In the genomic region with DNA sequence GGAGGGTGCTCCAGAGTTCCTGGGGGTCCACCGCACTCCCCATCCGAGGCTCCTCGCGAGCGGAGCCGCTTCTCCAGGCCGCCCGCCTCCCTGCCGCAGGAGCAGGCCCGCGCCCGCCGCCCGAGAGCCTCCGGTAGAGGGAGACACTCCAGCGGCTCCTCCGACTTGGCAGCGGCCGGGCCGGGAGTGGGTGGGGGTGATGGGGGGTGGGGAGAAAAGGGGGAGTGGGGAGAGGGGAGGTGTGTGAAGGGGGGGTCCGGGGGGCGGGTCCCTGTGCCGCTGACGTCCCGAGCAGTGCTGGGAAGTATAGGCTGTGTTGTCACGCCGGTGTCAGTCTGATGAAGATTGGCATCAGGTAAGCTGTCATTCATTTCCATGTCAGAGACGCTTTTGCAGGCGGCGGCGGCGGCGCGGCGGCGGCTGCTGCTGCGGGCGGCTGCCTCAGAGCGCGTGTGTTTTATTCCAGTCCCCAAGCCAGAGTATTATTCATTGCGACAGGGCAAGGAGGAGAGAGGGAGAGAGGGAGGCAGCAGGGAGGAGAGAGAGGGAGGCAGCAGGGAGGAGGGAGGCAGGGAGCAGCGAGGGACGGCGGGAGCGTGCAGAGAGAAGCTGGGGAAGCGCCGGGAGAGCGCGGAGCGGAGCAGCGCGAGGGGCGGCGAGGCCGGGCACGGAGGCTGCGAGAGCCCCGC, we compare ENCODE assay signal across 8 cellular contexts. TPM values are rescaled to one million over a fixed set of nuclear protein-coding genes. Genes with fewer than 3 reads are reported as not detected.
DNase-seq lines count a peak whose midpoint lies in the region; ATAC-seq and TF ChIP-seq lines count a peak whose summit lies in the region.

A gene with protein sequence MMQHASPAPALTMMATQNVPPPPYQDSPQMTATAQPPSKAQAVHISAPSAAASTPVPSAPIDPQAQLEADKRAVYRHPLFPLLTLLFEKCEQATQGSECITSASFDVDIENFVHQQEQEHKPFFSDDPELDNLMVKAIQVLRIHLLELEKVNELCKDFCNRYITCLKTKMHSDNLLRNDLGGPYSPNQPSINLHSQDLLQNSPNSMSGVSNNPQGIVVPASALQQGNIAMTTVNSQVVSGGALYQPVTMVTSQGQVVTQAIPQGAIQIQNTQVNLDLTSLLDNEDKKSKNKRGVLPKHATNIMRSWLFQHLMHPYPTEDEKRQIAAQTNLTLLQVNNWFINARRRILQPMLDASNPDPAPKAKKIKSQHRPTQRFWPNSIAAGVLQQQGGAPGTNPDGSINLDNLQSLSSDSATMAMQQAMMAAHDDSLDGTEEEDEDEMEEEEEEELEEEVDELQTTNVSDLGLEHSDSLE (plus strand): TSS at position 330 of the 689 bp plus-strand sequence. CDS start 186,555 bp downstream, outside the sequence.

- no peaks in the 10 kb centered on the region for H3K9me3 Mint-ChIP-seq in activated naive CD8-positive, alpha-beta T cell (ENCODE audit: low read depth)
- no peaks in the 10 kb centered on the region for H3K9me3 Mint-ChIP-seq in osteocyte (ENCODE audit: unreplicated experiment)

- peak; percentile 70 for ATAC-seq in HG03159 (IDR thresholded peaks at IDR 0.05; ENCODE audit: unreplicated experiment)
- ATAC-seq in Right ventricle myocardium inferior: peak; percentile 83
- no peak for ATAC-seq in GM21447 (IDR thresholded peaks at IDR 0.05; ENCODE audit: unreplicated experiment)

- H3K4me3 ChIP-seq in testis: peak within 1 kb of the TSS; percentile 61 to 71

- no peaks in the 10 kb centered on the region for H3K9me3 ChIP-seq in testis

- H3K36me3 ChIP-seq in testis (ENCODE audit: low read depth, missing control alignments): no peaks in the 10 kb centered on the region

- H3K4me1 ChIP-seq in testis: peaks cover 22% of the 10 kb centered on the region

- H3K36me3 Mint-ChIP-seq in activated naive CD8-positive, alpha-beta T cell: no peaks in the 10 kb centered on the region
- H3K36me3 Mint-ChIP-seq in osteocyte (ENCODE audit: unreplicated experiment): no peaks in the 10 kb centered on the region

- intact Hi-C loops in Right ventricle myocardium inferior (cut with DNase I) (loop anchor here (1.0 to 5.0 kb wide), 4 partner anchors 60 to 264 kb away; no protein-coding TSS in a partner anchor), testis (cut with DNase I; ENCODE audit: low total_unique reads) (loop anchor here (5.0 kb wide), 2 partner anchors 63 to 178 kb away; no protein-coding TSS in a partner anchor)

- 0 to 1% methylated on average over 20 to 58 of the region's 58 CpGs for WGBS in testis, 2 donors

- H3K4me3 Mint-ChIP-seq in activated naive CD8-positive, alpha-beta T cell: peak within 1 kb of the TSS; percentile 95
- peak within 1 kb of the TSS; percentile 97 for H3K4me3 Mint-ChIP-seq in osteocyte (ENCODE audit: unreplicated experiment)

- TF ChIP-seq POLR2A in testis (IDR thresholded peaks at IDR 0.05): no peak

- peak within 1 kb of the TSS; percentile 87 to 93 for H3K27ac ChIP-seq in testis

- peaks cover 22% of the 10 kb centered on the region for H3K4me1 Mint-ChIP-seq in activated naive CD8-positive, alpha-beta T cell (ENCODE audit: low read depth)
- H3K4me1 Mint-ChIP-seq in osteocyte (ENCODE audit: unreplicated experiment): peaks cover 41% of the 10 kb centered on the region

- H3K27ac Mint-ChIP-seq in activated naive CD8-positive, alpha-beta T cell: no peak within 1 kb of the TSS
- peak within 1 kb of the TSS; percentile 97 for H3K27ac Mint-ChIP-seq in osteocyte (ENCODE audit: unreplicated experiment)

- peak; percentile 89 for DNase-seq in D341Med (ENCODE audit: low spot score)
- peak; percentile 66 for DNase-seq in RPMI7951 (ENCODE audit: low read depth)
- DNase-seq in Right ventricle myocardium inferior (ENCODE audit: missing footprints): peak; percentile 84
- peak; percentile 97 for DNase-seq in osteocyte (ENCODE audit: extremely low spot score, unreplicated experiment)
- peak; percentile 82 for DNase-seq in testis

- peaks cover 23% of the 10 kb centered on the region for H3K27me3 Mint-ChIP-seq in activated naive CD8-positive, alpha-beta T cell
- no peaks in the 10 kb centered on the region for H3K27me3 Mint-ChIP-seq in osteocyte (ENCODE audit: unreplicated experiment)

- no peaks in the 10 kb centered on the region for H3K27me3 ChIP-seq in testis

- peak; percentile 80 for TF ChIP-seq CTCF in osteocyte (IDR thresholded peaks at IDR 0.05)
- peak in 2 of 3 experiments; percentile 44 to 69 for TF ChIP-seq CTCF in testis (IDR thresholded peaks at IDR 0.05)

RNA-seq across cellular contexts. Expression of the gene that starts here (rescaled TPM):
- 2.1 and 2.8 TPM in 2 replicates for total RNA-seq in RPMI7951 (2014; rRNA removed; shearing (Covaris generic))
- total RNA-seq in Right ventricle myocardium inferior (9.1 TPM), osteocyte (78.7 and 89.3 TPM in 2 replicates), testis (1 to 10 TPM; 5.5 to 7.3 TPM)
- polyA plus RNA-seq in testis (ENCODE audit: insufficient read depth, low read depth, low replicate concordance): 10.4 TPM
